In the genomic region with DNA sequence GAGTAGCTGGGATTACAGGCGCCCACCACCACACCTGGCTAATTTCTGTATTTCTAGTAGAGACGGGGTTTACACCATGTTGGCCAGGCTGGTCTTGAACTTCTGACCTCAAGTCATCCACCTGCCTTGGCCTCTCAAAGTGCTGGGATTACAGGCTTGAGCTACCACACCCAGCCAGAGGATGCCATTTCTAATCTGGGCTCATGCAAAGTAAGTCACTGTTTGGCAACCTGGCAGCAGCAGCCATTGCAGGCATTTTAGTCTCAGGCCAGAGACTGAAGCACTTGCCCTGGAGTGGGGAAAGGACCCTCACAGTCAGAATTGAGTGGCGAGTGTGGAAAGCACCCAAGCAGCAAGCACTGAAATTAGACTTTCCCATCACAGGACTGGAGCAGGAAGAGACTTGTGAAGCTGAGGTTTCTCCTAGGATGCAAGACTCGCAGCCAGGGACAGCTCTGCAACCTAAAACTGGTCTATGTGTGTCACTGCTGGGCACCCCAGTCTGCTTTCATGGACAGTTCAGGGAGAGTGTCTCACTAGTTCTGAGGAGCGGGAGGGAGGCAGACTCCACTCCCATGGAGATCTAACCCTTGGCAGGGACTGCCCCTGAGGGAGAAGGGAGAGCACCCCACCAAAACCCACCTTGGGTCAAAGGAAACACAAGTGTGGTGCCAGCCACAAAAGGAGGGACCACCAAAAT, we compare ENCODE assay signal across 24 cellular contexts. TPM values are rescaled to one million over a fixed set of nuclear protein-coding genes. Genes with fewer than 3 reads are reported as not detected.
DNase-seq lines count a peak whose midpoint lies in the region; ATAC-seq, FAIRE-seq and TF ChIP-seq lines count a peak whose summit lies in the region.
"Had no signal": no experiment of that assay in that cellular context is flagged by ENCODE, and none has a peak within 500 bp of the region (broad histone marks: within the 10 kb centered on the region; RNA-seq: fewer than 3 reads in every experiment).

No MANE protein-coding gene starts in this region.

- TF ChIP-seq EP300 in K562 (IDR thresholded peaks at IDR 0.05; ENCODE audit: low read length): no peak

- no peaks in the 10 kb centered on the region; the same call in 1 of the 2 replicates for H4K20me1 ChIP-seq in K562 (replicated peaks; ENCODE audit: control insufficient read depth, insufficient read depth, low read length)

- no peaks in the 10 kb centered on the region for H3K9me1 ChIP-seq in K562 (ENCODE audit: control insufficient read depth, insufficient read depth, low read length)

- H3K79me2 ChIP-seq in K562 (ENCODE audit: control insufficient read depth, insufficient read depth, low read length): peaks cover 85% of the 10 kb centered on the region

- no peak for TF ChIP-seq RAD21 in K562 (CRISPR knock-in tag; conservative IDR thresholded peaks at IDR 0.05 in 1 of 2, IDR thresholded peaks at IDR 0.05 in 1 of 2)

- WGBS in heart left ventricle, 4 donors: 76 to 92% (median 81%) methylated on average over 5 of the region's 5 CpGs
- WGBS in K562 (ENCODE audit: insufficient coverage, low coverage, missing lambda C conversion rate): 85% methylated on average over 5 of the region's 5 CpGs

- H3K4me1 ChIP-seq in heart left ventricle (peaks cover 0 to 42% (median 17%) of the 10 kb centered on the region in 12 donors), K562 (replicated peaks in 1 of 2; ENCODE audit: control insufficient read depth in 2 of 2, insufficient read depth in 2 of 2, low read length in 2 of 2) (no peaks in the 10 kb centered on the region)
- H3K4me1 ChIP-seq: BLaER1 had no signal

- no peaks in the 10 kb centered on the region for H3K27me3 ChIP-seq in heart left ventricle
- H3K27me3 ChIP-seq in K562 (ENCODE audit: control insufficient read depth in 2 of 2, insufficient read depth in 2 of 2, low read length in 2 of 2): no peaks in the 10 kb centered on the region
- H3K27me3 ChIP-seq: BLaER1 had no signal

- intact Hi-C loops in heart left ventricle (cut with DNase I) (no loop called here), cardiac septum (cut with DNase I) (no loop called here), K562 (cut with micrococcal nuclease) (no loop called here)

- BruUV-seq in K562 (replicated peaks; lab: Mats Ljungman, UMichigan): no TSS peak

- no peak overlapping the region for H2AFZ ChIP-seq in K562 (ENCODE audit: low read depth, low read length)
- H2AFZ ChIP-seq: PC-9 had no signal

- H3K27ac Mint-ChIP-seq in memory B cell: peak overlapping the region; percentile 21
- no peak overlapping the region for H3K27ac Mint-ChIP-seq in glutamatergic neuron (ENCODE audit: unreplicated experiment)
- H3K27ac Mint-ChIP-seq: CD4-positive, CD25-positive, alpha-beta regulatory T cell had no signal

- H3K27ac ChIP-seq in heart left ventricle (no peak overlapping the region), K562 (ENCODE audit: extremely low read depth, low read depth, low read length) (no peak overlapping the region)
- H3K27ac ChIP-seq: BLaER1, PC-9 had no signal

- POLR2A ChIA-PET in K562 (lab: Yijun Ruan, JAX): no interaction called here

- no peak for TF ChIP-seq CTCF in heart left ventricle (IDR thresholded peaks at IDR 0.05)
- TF ChIP-seq CTCF in K562 (IDR thresholded peaks at IDR 0.05 in 2 of 3, conservative IDR thresholded peaks at IDR 0.05 in 1 of 3; ENCODE audit: insufficient read depth in 2 of 3, low read depth in 1 of 3, low read length in 3 of 3): no peak
- TF ChIP-seq CTCF in glutamatergic neuron (IDR thresholded peaks at IDR 0.05; ENCODE audit: partially characterized antibody, unreplicated experiment): no peak

- ATAC-seq in heart left ventricle (peak in 3 of 4 donors; percentile 17 to 43 (median 23)), K562 (peak; percentile 54), memory B cell (ENCODE audit: low read depth) (no peak), GM21619 (IDR thresholded peaks at IDR 0.05; ENCODE audit: unreplicated experiment) (no peak)
- ATAC-seq: GM12878 had no signal

- TF ChIP-seq POLR2A in heart left ventricle (IDR thresholded peaks at IDR 0.05) (no peak), K562 (conservative IDR thresholded peaks at IDR 0.05) (no peak)

- H3K9me3 ChIP-seq in heart left ventricle: peaks cover 0 to 20% (median 6%) of the 10 kb centered on the region in 12 donors
- peaks cover 5% of the 10 kb centered on the region; the same call in 1 of the 2 replicates for H3K9me3 ChIP-seq in K562 (replicated peaks; ENCODE audit: control insufficient read depth, insufficient read depth, low read depth, low read length)

- H3K36me3 Mint-ChIP-seq in memory B cell: peaks cover 24% of the 10 kb centered on the region
- no peaks in the 10 kb centered on the region for H3K36me3 Mint-ChIP-seq in glutamatergic neuron (ENCODE audit: unreplicated experiment)

- H3K9ac ChIP-seq in K562 (ENCODE audit: insufficient read depth in 1 of 2, low read depth in 2 of 2, low read length in 2 of 2): peak overlapping the region in 1 of 2 experiments; percentile 21; a peak in 1 of 4 replicates
- H3K9ac ChIP-seq: BLaER1 had no signal

- in situ Hi-C loops in K562 (cut with MboI): no loop called here

- CTCF ChIA-PET in K562 (lab: Yijun Ruan, JAX; ENCODE audit: low intra/inter-chr PET ratio): no interaction called here

- H3K36me3 ChIP-seq in heart left ventricle (no peaks in the 10 kb centered on the region), K562 (ENCODE audit: control insufficient read depth, insufficient read depth, low read length) (no peaks in the 10 kb centered on the region; the same call in 2 of the 3 replicates)

- FAIRE-seq in K562 (lab: Jason Lieb, UNC): no peak
- FAIRE-seq: D721Med, G401.6, GM12878 had no signal

- H3K27me3 Mint-ChIP-seq in memory B cell (no peaks in the 10 kb centered on the region), glutamatergic neuron (ENCODE audit: unreplicated experiment) (no peaks in the 10 kb centered on the region)
- H3K27me3 Mint-ChIP-seq: CD4-positive, CD25-positive, alpha-beta regulatory T cell had no signal

- H3K4me3 ChIP-seq in heart left ventricle: no peak overlapping the region
- H3K4me3 ChIP-seq in K562: no peak overlapping the region
- H3K4me3 ChIP-seq: BLaER1, GM12878, PC-9 had no signal

- DNase-seq in heart left ventricle (no peak), cardiac septum (ENCODE audit: low spot score) (no peak), K562 (ENCODE audit: extremely low read depth in 1 of 4, low spot score in 3 of 4) (no peak), memory B cell (ENCODE audit: low spot score in 2 of 2) (no peak), glutamatergic neuron (no peak), HK-2 (ENCODE audit: unreplicated experiment) (no peak), DMS153 (lab: John Stamatoyannopoulos, UW) (no peak)
- DNase-seq: CD4-positive, CD25-positive, alpha-beta regulatory T cell; DMS53; H7; KG1; MM.1S; NCI-H2029; NCI-H446; NCI-H526; NK-92 treated with Interleukin-12 subunit alpha and Interleukin-12 subunit beta, amount 100 ng/mL, for 24 hours; PC-9; RPMI8226; SHP77 treated with DMSO at 0.1 percent for 48 hours had no signal

- H3K4me3 Mint-ChIP-seq in memory B cell (no peak overlapping the region), glutamatergic neuron (ENCODE audit: unreplicated experiment) (no peak overlapping the region)
- H3K4me3 Mint-ChIP-seq: CD4-positive, CD25-positive, alpha-beta regulatory T cell had no signal

- H3K4me2 ChIP-seq in K562 (ENCODE audit: insufficient read depth, low read length): no peak overlapping the region
- H3K4me2 ChIP-seq: BLaER1, PC-9 had no signal

- H3K4me1 Mint-ChIP-seq in memory B cell: peaks cover 26% of the 10 kb centered on the region
- H3K4me1 Mint-ChIP-seq in glutamatergic neuron (ENCODE audit: low read depth, unreplicated experiment): peaks cover 2% of the 10 kb centered on the region

- H3K9me3 Mint-ChIP-seq in memory B cell (peaks cover 9% of the 10 kb centered on the region), glutamatergic neuron (ENCODE audit: unreplicated experiment) (no peaks in the 10 kb centered on the region)

TF ChIP-seq in K562, 482 proteins besides CTCF, POLR2A, EP300 and RAD21 (continues in another document):
- TF ChIP-seq, protein P1, sequence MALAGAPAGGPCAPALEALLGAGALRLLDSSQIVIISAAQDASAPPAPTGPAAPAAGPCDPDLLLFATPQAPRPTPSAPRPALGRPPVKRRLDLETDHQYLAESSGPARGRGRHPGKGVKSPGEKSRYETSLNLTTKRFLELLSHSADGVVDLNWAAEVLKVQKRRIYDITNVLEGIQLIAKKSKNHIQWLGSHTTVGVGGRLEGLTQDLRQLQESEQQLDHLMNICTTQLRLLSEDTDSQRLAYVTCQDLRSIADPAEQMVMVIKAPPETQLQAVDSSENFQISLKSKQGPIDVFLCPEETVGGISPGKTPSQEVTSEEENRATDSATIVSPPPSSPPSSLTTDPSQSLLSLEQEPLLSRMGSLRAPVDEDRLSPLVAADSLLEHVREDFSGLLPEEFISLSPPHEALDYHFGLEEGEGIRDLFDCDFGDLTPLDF (CRISPR knock-in tag; IDR thresholded peaks at IDR 0.05): no peak

RNA-seq across cellular contexts. Expression of a gene that starts 27.6 kb away (rescaled TPM):
- total RNA-seq in heart left ventricle: 10 to 100 TPM; 36.1 to 59.6 (median 50.9) TPM
- polyA plus RNA-seq in heart left ventricle: 10 to 100 TPM in 1 of 2 donors, 1 to 10 TPM in 1; 8.5 to 16.3 TPM
- 48.8 TPM for total RNA-seq in cardiac septum
- 23.5 and 103 TPM in 2 replicates for total RNA-seq in K562 (2011; cell fraction: chromatin; rRNA removed; ENCODE audit: low replicate concordance)
- 11.0 and 16.2 TPM in 2 replicates for total RNA-seq in K562 (2011; cell fraction: nucleolus; rRNA removed)
- total RNA-seq in K562 (2011; cell fraction: nucleoplasm; rRNA removed): 39.5 and 72.8 TPM in 2 replicates
- total RNA-seq in K562 (2014; rRNA removed): 26.1 and 28.3 TPM in 2 replicates
- total RNA-seq in K562 (2014; rRNA removed; fragmentation: Illumina TruSeq; extraction: Trizol): 26.5 and 31.0 TPM in 2 replicates
- total RNA-seq in K562 (2015; rRNA removed; fragmentation: Illumina TruSeq; extraction: Trizol): 22.6 and 25.5 TPM in 2 replicates
- 25.3 and 25.7 TPM in 2 replicates for total RNA-seq in K562 (2021)
- 17.8 and 25.4 TPM in 2 replicates for polyA plus RNA-seq in K562 (2011; rRNA removed)
- polyA plus RNA-seq in K562 (2011; cell fraction: cytosol; rRNA removed): 4.5 and 7.4 TPM in 2 replicates
- polyA plus RNA-seq in K562 (2011; cell fraction: nucleus; rRNA removed): 16.7 and 25.4 TPM in 2 replicates
- polyA plus RNA-seq in K562 (2012): 10.2 and 10.3 TPM in 2 replicates
- polyA plus RNA-seq in K562 (2014; fragmentation: Illumina TruSeq; extraction: Trizol): 19.4 and 24.1 TPM in 2 replicates
- 1 to 10 TPM; 5.6 to 8.7 TPM for polyA plus RNA-seq in K562 (2014; fragmentation: Nextera tagmentation; extraction: Ambion mirVana)
- 24.4 and 33.2 TPM in 2 replicates for polyA plus RNA-seq in K562 (2014; rRNA removed)
- 46.8 and 53.3 TPM in 2 replicates for polyA minus RNA-seq in K562 (2011; rRNA and poly(A)+ RNA removed)
- 6.7 and 12.4 TPM in 2 replicates for polyA minus RNA-seq in K562 (2011; cell fraction: cytosol; rRNA and poly(A)+ RNA removed)
- polyA minus RNA-seq in K562 (2011; cell fraction: nucleus; rRNA and poly(A)+ RNA removed): 51.2 and 80.2 TPM in 2 replicates
- 29.9 TPM for total RNA-seq in glutamatergic neuron (ENCODE audit: unreplicated experiment)

Comparison
In these comparisons a context has a peak if more than half of its experiments do, and no peak if none do; other contexts are left out.
1. ATAC-seq: peak in heart left ventricle (3 of 4) and K562 (single experiment); none in memory B cell (single experiment) and GM21619 (single experiment).